9 cellular contexts compared by ENCODE assay signal in genomic region chr17:77320046-77320445, GRCh38.
A peak's percentile ranks its signal among the peaks of the same experiment; 100 is the strongest.
DNase-seq lines count a peak whose midpoint lies in the region; ATAC-seq and FAIRE-seq lines count a peak whose summit lies in the region.
"Had no signal": no experiment of that assay in that cellular context is flagged by ENCODE, and none has a peak within 500 bp of the region (broad histone marks: within the 10 kb centered on the region; RNA-seq: fewer than 3 reads in every experiment).

No MANE protein-coding gene starts in this region.

- H3K18ac ChIP-seq in mesenchymal stem cell (ENCODE audit: low read depth in 1 of 2, low read length in 2 of 2): peak overlapping the region; percentile 96 to 97

- peak overlapping the region; percentile 85 for H3K4me3 Mint-ChIP-seq in stimulated activated naive CD8-positive, alpha-beta T cell treated with anti-CD3 and anti-CD28 coated beads, Interleukin-15, Interleukin-2, amounts not matched to agents 100 ng/mL and 50 ng/mL, for 24 hours

- peaks cover under 1% of the 10 kb centered on the region for H3K79me1 ChIP-seq in mesenchymal stem cell (replicated peaks; ENCODE audit: low read length, poor library complexity, severe bottlenecking)

- H3K27ac ChIP-seq in angular gyrus (ENCODE audit: low read depth, low read length) (peak overlapping the region; percentile 57), mesenchymal stem cell (ENCODE audit: low read length, poor library complexity, severe bottlenecking) (peak overlapping the region; percentile 77)

- peak overlapping the region; percentile 14 for H3K27ac Mint-ChIP-seq in stimulated activated naive CD8-positive, alpha-beta T cell treated with anti-CD3 and anti-CD28 coated beads, Interleukin-15, Interleukin-2, amounts not matched to agents 100 ng/mL and 50 ng/mL, for 24 hours

- H3K9me3 ChIP-seq in mesenchymal stem cell (ENCODE audit: control insufficient read depth, low read length): no peaks in the 10 kb centered on the region

- 42% methylated on average over 17 of the region's 18 CpGs for WGBS in mesenchymal stem cell

- peaks cover 67% of the 10 kb centered on the region for H3K4me1 ChIP-seq in mesenchymal stem cell (ENCODE audit: control insufficient read depth, insufficient read depth, low read depth, low read length)

- ATAC-seq in stimulated activated naive CD8-positive, alpha-beta T cell treated with anti-CD3 and anti-CD28 coated beads, Interleukin-15, Interleukin-2, amounts not matched to agents 100 U/mL and 50 U/mL, for 24 hours: no peak
- ATAC-seq in HG03354 (IDR thresholded peaks at IDR 0.05; ENCODE audit: poor library complexity, severe bottlenecking, unreplicated experiment): no peak

- no peak for DNase-seq in stimulated activated naive CD8-positive, alpha-beta T cell treated with anti-CD3 and anti-CD28 coated beads, Interleukin-15, Interleukin-2, amounts not matched to agents 100 U/mL and 50 U/mL, for 24 hours
- DNase-seq in mesenchymal stem cell (peak; percentile 81), GM19239 (ENCODE audit: insufficient read length, low spot score) (no peak), NCI-H2196 (lab: John Stamatoyannopoulos, UW; ENCODE audit: unreplicated experiment) (no peak), ureter (ENCODE audit: low spot score) (no peak)
- DNase-seq: SHP77 treated with DMSO at 0.1 percent for 48 hours had no signal

- H3K9ac ChIP-seq in mesenchymal stem cell (ENCODE audit: low read length): peak overlapping the region; percentile 100

- H2BK12ac ChIP-seq in mesenchymal stem cell (ENCODE audit: low read length in 2 of 2): peak overlapping the region; percentile 79 to 91

- H3K9me3 Mint-ChIP-seq in stimulated activated naive CD8-positive, alpha-beta T cell treated with anti-CD3 and anti-CD28 coated beads, Interleukin-15, Interleukin-2, amounts not matched to agents 100 ng/mL and 50 ng/mL, for 24 hours: no peaks in the 10 kb centered on the region

- peaks cover 0 to 10% of the 10 kb centered on the region in 2 experiments for H3K36me3 ChIP-seq in mesenchymal stem cell (ENCODE audit: control insufficient read depth in 1 of 2, insufficient read depth in 2 of 2, low read depth in 1 of 2, low read length in 2 of 2)

- no peaks in the 10 kb centered on the region for H3K27me3 Mint-ChIP-seq in stimulated activated naive CD8-positive, alpha-beta T cell treated with anti-CD3 and anti-CD28 coated beads, Interleukin-15, Interleukin-2, amounts not matched to agents 100 ng/mL and 50 ng/mL, for 24 hours

- peak overlapping the region in 1 of 2 experiments; percentile 44 for H3K14ac ChIP-seq in mesenchymal stem cell (ENCODE audit: low read length in 2 of 2)

- H3K36me3 Mint-ChIP-seq in stimulated activated naive CD8-positive, alpha-beta T cell treated with anti-CD3 and anti-CD28 coated beads, Interleukin-15, Interleukin-2, amounts not matched to agents 100 ng/mL and 50 ng/mL, for 24 hours (ENCODE audit: low read depth): no peaks in the 10 kb centered on the region

- peak overlapping the region; percentile 52 for H4K8ac ChIP-seq in mesenchymal stem cell (ENCODE audit: low read length)

- no peak overlapping the region for H2BK5ac ChIP-seq in mesenchymal stem cell (ENCODE audit: low read depth, low read length, poor library complexity, severe bottlenecking)

- H3K4me1 Mint-ChIP-seq in stimulated activated naive CD8-positive, alpha-beta T cell treated with anti-CD3 and anti-CD28 coated beads, Interleukin-15, Interleukin-2, amounts not matched to agents 100 ng/mL and 50 ng/mL, for 24 hours (ENCODE audit: low read depth): peaks cover 54% of the 10 kb centered on the region

- peak overlapping the region; percentile 52 to 98 for H3K4me3 ChIP-seq in mesenchymal stem cell (ENCODE audit: insufficient read depth in 1 of 2, low read depth in 1 of 2, low read length in 2 of 2)

- no peaks in the 10 kb centered on the region for H3K27me3 ChIP-seq in mesenchymal stem cell (ENCODE audit: control insufficient read depth in 1 of 2, insufficient read depth in 1 of 2, low read length in 2 of 2)

- FAIRE-seq in GM19239 (lab: Jason Lieb, UNC): no peak

- peak overlapping the region; percentile 98 for H2BK120ac ChIP-seq in mesenchymal stem cell (ENCODE audit: low read depth, low read length)

- H3K23ac ChIP-seq in mesenchymal stem cell (ENCODE audit: low read length in 2 of 2): peak overlapping the region in 1 of 2 experiments; percentile 80

- H3K4me2 ChIP-seq in mesenchymal stem cell (ENCODE audit: low read length, poor library complexity, severe bottlenecking): peak overlapping the region; percentile 60

- no peak overlapping the region for H2AFZ ChIP-seq in mesenchymal stem cell (ENCODE audit: low read depth, low read length)

- H4K91ac ChIP-seq in mesenchymal stem cell (ENCODE audit: low read length): peak overlapping the region; percentile 98

- H2AK5ac ChIP-seq in mesenchymal stem cell (ENCODE audit: low read length, severe bottlenecking): peak overlapping the region; percentile 74

- peak overlapping the region; percentile 98 for H3K4ac ChIP-seq in mesenchymal stem cell (ENCODE audit: low read depth in 1 of 2, low read length in 2 of 2)

- peak overlapping the region; percentile 96 for H2BK15ac ChIP-seq in mesenchymal stem cell (ENCODE audit: low read depth, poor library complexity, severe bottlenecking)
